In the genomic region with DNA sequence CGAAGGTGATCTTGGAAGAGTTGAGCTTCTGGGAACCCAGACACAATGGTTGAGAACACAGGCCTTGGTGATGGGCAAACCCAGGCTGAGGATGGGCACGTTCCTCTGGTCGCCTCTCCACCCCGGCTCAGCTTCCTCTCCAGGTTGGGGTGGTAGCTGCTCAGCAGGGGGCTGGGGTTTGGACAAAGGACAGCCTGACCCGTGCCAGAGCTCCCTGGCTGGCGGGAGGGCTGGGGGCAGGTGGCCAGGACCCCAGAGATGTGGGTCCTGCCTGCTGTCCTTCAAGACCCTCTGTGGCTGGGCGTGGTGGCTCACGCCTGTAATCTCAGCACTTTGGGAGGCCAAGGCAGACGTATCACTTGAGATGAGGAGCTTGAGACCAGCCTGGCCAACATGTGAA, we compare ENCODE assay signal across 18 cellular contexts.
"Had no signal": no experiment of that assay in that cellular context is flagged by ENCODE, and none has a peak within 500 bp of the region (broad histone marks: within the 10 kb centered on the region; RNA-seq: fewer than 3 reads in every experiment).

No MANE protein-coding gene starts in this region.

- H3K36me3 ChIP-seq: heart right ventricle, neural progenitor cell, pancreas had no signal

- H3K9me3 ChIP-seq: heart right ventricle, pancreas had no signal

- H3K27ac ChIP-seq: heart right ventricle, neural progenitor cell, pancreas had no signal

- H3K27me3 ChIP-seq: heart right ventricle, neural progenitor cell, pancreas had no signal

- ATAC-seq: activated CD8-positive, alpha-beta T cell treated with anti-CD3 and anti-CD28 coated beads, Interleukin-2, amount 10 ng/mL, durations not matched to agents 7 days and 5 days; activated T-cell treated with anti-CD3 and anti-CD28 coated beads, Interleukin-2, amount 50 U/mL, for 72 hours; heart right ventricle; stimulated activated effector memory CD8-positive, alpha-beta T cell treated with anti-CD3 and anti-CD28 coated beads, Interleukin-12 subunit alpha, Interleukin-12 subunit beta, amount 100 ng/mL, for 72 hours had no signal

- H3K4me3 ChIP-seq: heart right ventricle, lung, neural progenitor cell, pancreas had no signal

- DNase-seq: activated CD4-positive, alpha-beta T cell treated with anti-CD3 and anti-CD28 coated beads, Interleukin-2, amount 10 ng/mL, durations not matched to agents 24 days and 14 days; activated CD4-positive, CD25-positive, alpha-beta regulatory T cell; activated CD8-positive, alpha-beta memory T cell treated with anti-CD3 and anti-CD28 coated beads, Interleukin-2, amount 50 U/mL, for 48 hours; activated CD8-positive, alpha-beta T cell treated with anti-CD3 and anti-CD28 coated beads, Interleukin-2, amount 10 ng/mL, durations not matched to agents 7 days and 5 days; activated naive CD8-positive, alpha-beta T cell treated with anti-CD3 and anti-CD28 coated beads for 36 hours; activated T-cell treated with anti-CD3 and anti-CD28 coated beads, Interleukin-2, amount 50 U/mL, for 72 hours; anterior cingulate cortex; effector CD4-positive, alpha-beta T cell; foreskin melanocyte; heart right ventricle; midbrain; naive B cell; stimulated activated CD4-positive, alpha-beta T cell treated with anti-CD3 and anti-CD28 coated beads, Interleukin-1b, Interleukin-23, amount 100 ng/mL, for 48 hours; trophoblast cell had no signal
